In the genomic region with DNA sequence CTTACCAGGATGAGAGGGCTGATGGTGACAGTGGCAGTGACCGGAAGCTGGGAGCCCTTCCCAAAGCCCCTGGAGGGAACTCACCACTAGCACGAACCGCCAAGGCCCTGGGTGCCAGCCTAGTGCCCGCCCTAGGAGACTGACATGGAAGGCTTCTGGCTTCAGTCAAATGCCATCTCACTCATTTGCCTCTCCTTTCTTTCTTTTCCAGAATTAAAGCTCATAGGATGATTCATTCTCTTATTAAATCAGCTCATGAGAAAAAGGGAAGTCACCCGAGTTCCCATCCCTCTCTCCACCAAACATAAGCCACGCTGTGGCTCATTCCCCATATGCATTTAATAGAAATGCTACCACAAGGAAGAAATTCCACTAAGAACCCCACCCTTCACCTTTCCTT, we compare ENCODE assay signal across 10 cellular contexts. TPM values are rescaled to one million over a fixed set of nuclear protein-coding genes. Genes with fewer than 3 reads are reported as not detected.
DNase-seq lines count a peak whose midpoint lies in the region; ATAC-seq and TF ChIP-seq lines count a peak whose summit lies in the region.
"Had no signal": no experiment of that assay in that cellular context is flagged by ENCODE, and none has a peak within 500 bp of the region (broad histone marks: within the 10 kb centered on the region; RNA-seq: fewer than 3 reads in every experiment).

No MANE protein-coding gene starts in this region.

- H3K36me3 Mint-ChIP-seq in activated naive CD4-positive, alpha-beta T cell treated with anti-CD3 and anti-CD28 coated beads, Interleukin-2, amount 50 U/mL, for 72 hours, result no peaks in the 10 kb centered on the region

- no peaks in the 10 kb centered on the region for H4K20me1 ChIP-seq in GM23248 (ENCODE audit: insufficient read depth)

- no peak overlapping the region for H2AFZ ChIP-seq in GM23248
- H2AFZ ChIP-seq: parathyroid adenoma had no signal

- peak overlapping the region; percentile 36; the same call in 1 of the 2 replicates for H3K4me3 ChIP-seq in GM23248
- H3K4me3 ChIP-seq in SJSA1, result no peak overlapping the region
- H3K4me3 ChIP-seq in fibroblast of mammary gland (ENCODE audit: control insufficient read depth, low read depth, low read length), result no peak overlapping the region
- H3K4me3 ChIP-seq in stomach, result no peak overlapping the region
- no peak overlapping the region for H3K4me3 ChIP-seq in testis
- H3K4me3 ChIP-seq in tibial artery, result no peak overlapping the region

- in situ Hi-C loops in GM23248 (cut with MboI), result no loop called here

- intact Hi-C loops in stomach (cut with DNase I; ENCODE audit: low total_unique reads) (no loop called here), testis (cut with DNase I; ENCODE audit: low total_unique reads) (no loop called here), tibial artery (cut with DNase I; ENCODE audit: low total_unique reads) (no loop called here)

- TF ChIP-seq EP300 in stomach (IDR thresholded peaks at IDR 0.05), result no peak

- H3K9ac ChIP-seq in GM23248, result peak overlapping the region; percentile 65
- H3K9ac ChIP-seq: parathyroid adenoma had no signal

- 4 to 6% methylated on average over 6 of the region's 6 CpGs for WGBS in GM23248 (ENCODE audit: low coverage in 1 of 2, low lambda C conversion rate in 2 of 2, missing lambda C conversion rate in 2 of 2), 2 experiments
- 61 to 81% (median 76%) methylated on average over 6 of the region's 6 CpGs for WGBS in stomach, 5 donors
- WGBS in testis, 2 donors, result 83 to 90% methylated on average over 6 of the region's 6 CpGs

- no peaks in the 10 kb centered on the region for H3K9me3 Mint-ChIP-seq in activated naive CD4-positive, alpha-beta T cell treated with anti-CD3 and anti-CD28 coated beads, Interleukin-2, amount 50 U/mL, for 72 hours

- no peak overlapping the region for H3K27ac Mint-ChIP-seq in activated naive CD4-positive, alpha-beta T cell treated with anti-CD3 and anti-CD28 coated beads, Interleukin-2, amount 50 U/mL, for 72 hours

- no peaks in the 10 kb centered on the region for H3K9me3 ChIP-seq in GM23248 (ENCODE audit: low read depth)
- H3K9me3 ChIP-seq in SJSA1 (replicated peaks), result no peaks in the 10 kb centered on the region
- no peaks in the 10 kb centered on the region for H3K9me3 ChIP-seq in stomach
- H3K9me3 ChIP-seq in testis, result no peaks in the 10 kb centered on the region
- H3K9me3 ChIP-seq in tibial artery, result no peaks in the 10 kb centered on the region

- H3K36me3 ChIP-seq in GM23248 (ENCODE audit: low read depth) (no peaks in the 10 kb centered on the region), SJSA1 (peaks cover 8% of the 10 kb centered on the region; the same call in 1 of the 2 replicates), stomach (no peaks in the 10 kb centered on the region), testis (ENCODE audit: low read depth, missing control alignments) (no peaks in the 10 kb centered on the region), tibial artery (no peaks in the 10 kb centered on the region)

- no peaks in the 10 kb centered on the region for H3K27me3 ChIP-seq in GM23248 (replicated peaks; ENCODE audit: insufficient read depth)
- H3K27me3 ChIP-seq in SJSA1 (replicated peaks), result no peaks in the 10 kb centered on the region
- H3K27me3 ChIP-seq in stomach, result no peaks in the 10 kb centered on the region
- H3K27me3 ChIP-seq in testis, result no peaks in the 10 kb centered on the region
- no peaks in the 10 kb centered on the region for H3K27me3 ChIP-seq in tibial artery

- no peak for ATAC-seq in GM19035 (IDR thresholded peaks at IDR 0.05; ENCODE audit: unreplicated experiment)
- no peak for ATAC-seq in activated naive CD4-positive, alpha-beta T cell treated with anti-CD3 and anti-CD28 coated beads, Interleukin-2, amount 50 U/mL, for 72 hours

- no peaks in the 10 kb centered on the region for H3K9me2 ChIP-seq in GM23248 (ENCODE audit: insufficient read depth)

- TF ChIP-seq POLR2A in stomach (IDR thresholded peaks at IDR 0.05), result no peak
- TF ChIP-seq POLR2A in testis (IDR thresholded peaks at IDR 0.05), result no peak

- H3F3A ChIP-seq in GM23248 (ENCODE audit: insufficient read depth), result peaks cover 56% of the 10 kb centered on the region

- H3K4me1 ChIP-seq in GM23248 (ENCODE audit: insufficient read depth) (peaks cover 49% of the 10 kb centered on the region), SJSA1 (replicated peaks) (peaks cover 66% of the 10 kb centered on the region), stomach (peaks cover 65 to 96% (median 82%) of the 10 kb centered on the region in 4 donors), testis (peaks cover 7% of the 10 kb centered on the region), tibial artery (peaks cover 9 to 94% (median 38%) of the 10 kb centered on the region in 4 donors)
- H3K4me1 ChIP-seq: parathyroid adenoma had no signal

- peak overlapping the region; percentile 50 for H3K4me2 ChIP-seq in GM23248 (ENCODE audit: unreplicated experiment)

- TF ChIP-seq CTCF in fibroblast of mammary gland (conservative IDR thresholded peaks at IDR 0.05; ENCODE audit: control insufficient read depth, insufficient read depth, low read depth, low read length) (no peak), stomach (IDR thresholded peaks at IDR 0.05) (no peak), testis (IDR thresholded peaks at IDR 0.05) (no peak), tibial artery (IDR thresholded peaks at IDR 0.05) (no peak)

- peaks cover 84% of the 10 kb centered on the region for H3K79me2 ChIP-seq in GM23248 (ENCODE audit: insufficient read depth)

- DNase-seq in GM23248 (peak; percentile 86), SJSA1 (ENCODE audit: low read depth in 1 of 2, low spot score in 2 of 2) (no peak), fibroblast of mammary gland (ENCODE audit: low read depth) (peak; percentile 78), stomach (no peak), testis (no peak), tibial artery (no peak)
- DNase-seq in activated naive CD4-positive, alpha-beta T cell treated with anti-CD3 and anti-CD28 coated beads, Interleukin-2, amount 50 U/mL, for 72 hours (ENCODE audit: low spot score in 2 of 2), result no peak
- DNase-seq: activated CD4-positive, alpha-beta T cell treated with anti-CD3 and anti-CD28 coated beads, Interleukin-2, amount 50 U/mL, for 4 hours had no signal

- H3K27ac ChIP-seq in GM23248, result peak overlapping the region; percentile 85
- H3K27ac ChIP-seq in SJSA1, result peak overlapping the region; percentile 44
- H3K27ac ChIP-seq in stomach, result peak overlapping the region in 4 of 5 donors; percentile 65 to 99 (median 84)
- no peak overlapping the region for H3K27ac ChIP-seq in testis
- H3K27ac ChIP-seq in tibial artery, result peak overlapping the region in 1 of 2 donors; percentile 50
- H3K27ac ChIP-seq: parathyroid adenoma had no signal

RNA-seq across cellular contexts. Expression of gene CUEDC1, which starts 12.1 kb away (rescaled TPM):
- 11.1 and 18.8 TPM in 2 replicates for total RNA-seq in GM23248 (2014; rRNA removed; shearing (Covaris generic))
- polyA plus RNA-seq in GM23248 (2016; fragmentation: Nextera tagmentation; extraction: Ambion mirVana) (13.6 and 15.5 TPM in 2 replicates), stomach (10 to 100 TPM; 16.5 to 30.1 (median 19.8) TPM), testis (ENCODE audit: insufficient read depth, low read depth, low replicate concordance) (13.3 TPM)
- total RNA-seq in SJSA1 (2014; rRNA removed; shearing (Covaris generic)), result 16.7 and 27.3 TPM in 2 replicates
- total RNA-seq in stomach (100 to 1,000 TPM in 1 of 5 donors, 10 to 100 TPM in 4; 10.5 to 111 (median 23.6) TPM), testis (1 to 10 TPM; 6.5 to 8.6 TPM)
- total RNA-seq in activated naive CD4-positive, alpha-beta T cell treated with anti-CD3 and anti-CD28 coated beads, Interleukin-2, amount 50 U/mL, for 72 hours, result under 1 TPM in 1 of 2 donors, not detected in 1; 0.84 TPM

RNA-seq across cellular contexts. Expression of gene VEZF1, which starts 44.9 kb away (rescaled TPM):
- 45.5 and 51.9 TPM in 2 replicates for total RNA-seq in GM23248 (2014; rRNA removed; shearing (Covaris generic))
- polyA plus RNA-seq in GM23248 (2016; fragmentation: Nextera tagmentation; extraction: Ambion mirVana), result 30.5 and 32.2 TPM in 2 replicates
- 50.7 and 116 TPM in 2 replicates for total RNA-seq in SJSA1 (2014; rRNA removed; shearing (Covaris generic))
- 100 to 1,000 TPM in 1 of 5 donors, 10 to 100 TPM in 3, 1 to 10 TPM in 1; 7.8 to 103 (median 31.0) TPM for total RNA-seq in stomach
- 10 to 100 TPM; 15.8 to 27.2 (median 19.7) TPM for polyA plus RNA-seq in stomach
- total RNA-seq in testis, result 10 to 100 TPM; 58.6 TPM
- 54.8 TPM for polyA plus RNA-seq in testis (ENCODE audit: insufficient read depth, low read depth, low replicate concordance)
- total RNA-seq in activated naive CD4-positive, alpha-beta T cell treated with anti-CD3 and anti-CD28 coated beads, Interleukin-2, amount 50 U/mL, for 72 hours, result 10 to 100 TPM; 23.1 to 31.3 TPM

Comparison
In these comparisons a context has a peak if more than half of its experiments do, and no peak if none do; other contexts are left out.
1. DNase-seq: peak in GM23248 (single experiment) and fibroblast of mammary gland (single experiment); none in SJSA1 (0 of 2), stomach (single experiment), testis (single experiment), tibial artery (0 of 2) and activated naive CD4-positive, alpha-beta T cell treated with anti-CD3 and anti-CD28 coated beads, Interleukin-2, amount 50 U/mL, for 72 hours (0 of 2).
2. H3K27ac ChIP-seq: peak in GM23248 (single experiment), SJSA1 (single experiment) and stomach (4 of 5); none in testis (0 of 2).